Comparison of ENCODE assay signal across 15 cellular contexts in the genomic region with DNA sequence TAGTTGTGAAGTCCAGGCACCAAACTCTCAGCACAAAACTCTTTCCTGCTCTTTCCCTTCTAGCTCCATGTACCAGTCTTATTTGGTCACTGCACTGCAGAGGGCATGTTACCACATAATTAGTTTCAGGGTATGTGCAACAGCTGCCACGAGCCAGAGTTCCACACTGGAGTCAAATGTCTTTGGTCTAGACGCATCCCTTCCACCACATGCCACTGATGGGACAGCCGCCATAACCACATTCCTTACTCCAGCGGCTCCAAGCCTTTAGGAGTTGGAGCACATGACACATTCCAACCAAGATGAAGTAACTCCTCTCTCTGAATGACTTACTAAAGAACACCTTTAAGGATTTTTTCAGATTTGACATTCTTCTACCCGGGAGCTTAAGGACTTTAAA.
A peak's percentile ranks its signal among the peaks of the same experiment; 100 is the strongest.
DNase-seq lines count a peak whose midpoint lies in the region; ATAC-seq and TF ChIP-seq lines count a peak whose summit lies in the region.
"Had no signal": no experiment of that assay in that cellular context is flagged by ENCODE, and none has a peak within 500 bp of the region (broad histone marks: within the 10 kb centered on the region; RNA-seq: fewer than 3 reads in every experiment).

No MANE protein-coding gene starts in this region.

- 29 to 35% methylated on average over 5 of the region's 5 CpGs for WGBS in lower leg skin, 2 donors

- DNase-seq in AG09319 (ENCODE audit: extremely low read depth, low read depth) (peak; percentile 2), HS-5 (ENCODE audit: low read depth) (peak; percentile 44), choroid plexus epithelial cell (ENCODE audit: low read depth) (peak; percentile 31), lower leg skin (ENCODE audit: low spot score in 2 of 2) (peak; percentile 41 to 85)
- no peak for DNase-seq in activated effector memory CD4-positive, alpha-beta T cell treated with anti-CD3 and anti-CD28 coated beads, Interleukin-2, amount 50 U/mL, for 16 hours
- DNase-seq: adrenal gland; NCI-H2107; OCI-M1; stimulated activated CD4-positive, alpha-beta T cell treated with anti-CD3 and anti-CD28 coated beads, Interleukin-12 subunit alpha, Interleukin-12 subunit beta, amount 100 ng/mL, for 4 hours; T-helper 9 cell had no signal

- TF ChIP-seq POLR2A in lower leg skin (IDR thresholded peaks at IDR 0.05), result no peak

- intact Hi-C loops in lower leg skin (cut with DNase I; ENCODE audit: low total_unique reads), result no loop called here

- TF ChIP-seq CTCF in AG09319 (IDR thresholded peaks at IDR 0.05; ENCODE audit: low read depth, low read length) (no peak), choroid plexus epithelial cell (conservative IDR thresholded peaks at IDR 0.05; ENCODE audit: low read depth, low read length) (no peak), lower leg skin (IDR thresholded peaks at IDR 0.05) (no peak)

- no peak for ATAC-seq in HG03045 (IDR thresholded peaks at IDR 0.05; ENCODE audit: unreplicated experiment)
- no peak for ATAC-seq in HG02623 (IDR thresholded peaks at IDR 0.05; ENCODE audit: unreplicated experiment)
- ATAC-seq in HG03354 (IDR thresholded peaks at IDR 0.05; ENCODE audit: poor library complexity, severe bottlenecking, unreplicated experiment), result no peak
- ATAC-seq: HCT116 had no signal

- H3K4me3 ChIP-seq in choroid plexus epithelial cell (ENCODE audit: low read depth, low read length), result no peak overlapping the region
- H3K4me3 ChIP-seq in lower leg skin (ENCODE audit: low read depth, poor library complexity, severe bottlenecking), result no peak overlapping the region
- H3K4me3 ChIP-seq: adrenal gland, vagina had no signal
